Comparison of ENCODE assay signal across 8 cellular contexts in the genomic region with DNA sequence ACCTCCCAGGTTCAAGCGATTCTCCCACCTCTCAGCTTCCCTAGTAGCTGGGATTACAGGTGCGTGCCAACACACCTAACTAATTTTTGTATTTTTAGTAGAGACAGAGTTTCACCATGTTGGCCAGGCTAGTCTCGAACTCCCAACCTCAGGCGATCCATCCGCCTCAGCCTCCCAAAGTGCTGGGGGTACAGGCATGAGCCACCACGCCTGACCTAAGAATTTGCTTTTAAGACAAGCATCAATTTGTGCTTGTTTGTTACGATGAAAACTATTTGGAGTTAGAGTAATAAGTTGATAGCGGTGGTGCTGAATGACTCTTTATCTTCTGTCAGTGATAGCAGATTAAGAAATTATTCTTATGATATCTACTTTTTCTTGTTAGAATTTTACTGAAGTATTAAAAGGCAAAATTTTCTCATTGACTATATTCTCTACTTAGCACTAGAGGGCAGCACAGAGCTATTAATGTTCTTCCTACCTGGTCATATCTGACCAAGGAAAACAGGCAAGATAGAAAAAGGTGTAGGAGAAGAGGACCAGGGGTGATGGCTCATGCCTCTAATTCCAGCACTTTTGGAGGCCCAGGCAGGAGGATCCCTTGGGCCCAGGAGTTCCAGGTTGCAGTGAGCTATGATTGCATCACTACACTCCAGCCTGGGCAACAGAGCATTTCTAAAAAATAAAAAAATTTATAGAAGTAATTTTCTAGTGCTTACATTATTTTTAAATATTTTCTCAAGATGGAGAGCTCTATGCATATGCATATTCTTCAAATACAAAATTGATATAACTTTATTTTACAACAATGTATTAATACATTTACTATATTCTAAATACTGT. TPM values are rescaled to one million over a fixed set of nuclear protein-coding genes. Genes with fewer than 3 reads are reported as not detected.
DNase-seq lines count a peak whose midpoint lies in the region; ATAC-seq and FAIRE-seq lines count a peak whose summit lies in the region.

No MANE protein-coding gene starts in this region.

- no peaks in the 10 kb centered on the region for H3K36me3 Mint-ChIP-seq in effector memory CD8-positive, alpha-beta T cell (ENCODE audit: insufficient read depth)

- H3K9me3 Mint-ChIP-seq in effector memory CD8-positive, alpha-beta T cell: no peaks in the 10 kb centered on the region

- H3K27me3 Mint-ChIP-seq in effector memory CD8-positive, alpha-beta T cell: no peaks in the 10 kb centered on the region

- peak; percentile 70 for ATAC-seq in GM19395 (IDR thresholded peaks at IDR 0.05; ENCODE audit: unreplicated experiment)
- ATAC-seq in effector memory CD8-positive, alpha-beta T cell (replicated peaks): peak; percentile 61

- peak; percentile 78 for FAIRE-seq in RCC 7860 (lab: Jason Lieb, UNC)

- DNase-seq in COLO829 (ENCODE audit: low spot score) (peak; percentile 40), M059J (ENCODE audit: low read depth) (peak; percentile 58), RCC 7860 (ENCODE audit: low spot score) (peak; percentile 51), myocyte (ENCODE audit: low read depth) (peak; percentile 57), NCI-H187 treated with DMSO at 0.1 percent for 48 hours (lab: John Stamatoyannopoulos, UW) (no peak), posterior vena cava (ENCODE audit: low spot score) (no peak)
- peak; percentile 11 to 26 (median 23) for DNase-seq in effector memory CD8-positive, alpha-beta T cell

- intact Hi-C loops in posterior vena cava (cut with DNase I): loop anchor here (5.0 to 10.0 kb wide), 2 partner anchors 359 to 362 kb away; no protein-coding TSS in a partner anchor

- H3K4me1 Mint-ChIP-seq in effector memory CD8-positive, alpha-beta T cell (ENCODE audit: low read depth in 2 of 2): no peaks in the 10 kb centered on the region

- H3K4me3 Mint-ChIP-seq in effector memory CD8-positive, alpha-beta T cell: no peak overlapping the region

- H3K27ac Mint-ChIP-seq in effector memory CD8-positive, alpha-beta T cell: no peak overlapping the region

RNA-seq across cellular contexts. Expression of gene STXBP4, which starts 24.5 kb away (rescaled TPM):
- total RNA-seq in M059J (2014; rRNA removed; shearing (Covaris generic)): 3.5 and 13.6 TPM in 2 replicates
- 20.5 and 45.0 TPM in 2 replicates for total RNA-seq in myocyte
- polyA plus RNA-seq in myocyte (2012): 3.4 TPM
- total RNA-seq in posterior vena cava: 10 to 100 TPM; 18.3 to 20.8 TPM

RNA-seq across cellular contexts. Expression of gene COX11, which starts 24.6 kb away (rescaled TPM):
- total RNA-seq in M059J (2014; rRNA removed; shearing (Covaris generic)): 64.5 and 66.8 TPM in 2 replicates
- 110 and 145 TPM in 2 replicates for total RNA-seq in myocyte
- polyA plus RNA-seq in myocyte (2012): 58.7 TPM
- total RNA-seq in posterior vena cava: 10 to 100 TPM; 46.1 to 48.8 TPM

Comparison
In these comparisons a context has a peak if more than half of its experiments do, and no peak if none do; other contexts are left out.
1. DNase-seq: peak in COLO829 (single experiment), M059J (single experiment), RCC 7860 (single experiment), effector memory CD8-positive, alpha-beta T cell (3 of 3) and myocyte (single experiment); none in NCI-H187 treated with DMSO at 0.1 percent for 48 hours (single experiment) and posterior vena cava (single experiment).